27 cellular contexts compared by ENCODE assay signal in the genomic region with DNA sequence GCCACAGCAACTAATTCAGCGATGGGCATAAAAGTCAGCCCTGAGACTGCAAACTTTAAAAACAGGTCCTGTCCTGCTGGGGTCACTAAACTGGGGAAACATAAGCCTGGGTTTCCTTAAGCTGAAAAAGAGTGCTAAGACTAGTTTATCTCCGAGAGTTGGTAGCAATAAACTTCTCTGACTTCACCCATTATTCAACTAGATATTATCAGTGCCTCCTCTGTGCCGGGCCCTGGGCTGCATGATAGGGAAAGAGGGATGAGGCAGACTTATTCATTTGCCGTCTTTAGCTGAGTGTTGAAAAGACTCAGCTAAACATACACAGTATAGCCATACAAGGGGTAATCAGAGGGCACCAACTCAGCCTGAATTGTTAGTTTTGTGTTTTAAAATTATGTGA.
"Had no signal": no experiment of that assay in that cellular context is flagged by ENCODE, and none has a peak within 500 bp of the region (broad histone marks: within the 10 kb centered on the region; RNA-seq: fewer than 3 reads in every experiment).

No MANE protein-coding gene starts in this region.

- H3K4me2 ChIP-seq: SK-N-SH had no signal

- H3K27ac ChIP-seq: brain microvascular endothelial cell, SJCRH30, WERI-Rb-1 had no signal

- H3K27me3 ChIP-seq: brain microvascular endothelial cell, MG63, SJCRH30 had no signal

- H3K9me3 ChIP-seq: MG63, SJCRH30, SK-N-SH had no signal

- H3K27ac Mint-ChIP-seq: activated CD8-positive, alpha-beta memory T cell treated with anti-CD3 and anti-CD28 coated beads, Interleukin-2, amount 10 ng/mL, durations not matched to agents 7 days and 5 days; activated naive CD4-positive, alpha-beta T cell treated with anti-CD3 and anti-CD28 coated beads for 36 hours; activated naive CD8-positive, alpha-beta T cell; activated T-helper 1 cell treated with anti-CD3 and anti-CD28 coated beads, Interleukin-12 subunit alpha, Interleukin-12 subunit beta, Interleukin-2, Interleukin-4 antibody, amounts not matched to agents 30 ng/mL and 10 ng/mL and 1 ng/mL, durations not matched to agents 14 hours and 24 hours and 36 hours had no signal

- H3K4me1 ChIP-seq: SJCRH30 had no signal

- H3K9me3 Mint-ChIP-seq: activated naive CD4-positive, alpha-beta T cell treated with anti-CD3 and anti-CD28 coated beads for 36 hours; activated T-cell treated with anti-CD3 and anti-CD28 coated beads, Interleukin-2, amount 50 U/mL, for 24 hours; activated T-helper 1 cell treated with anti-CD3 and anti-CD28 coated beads, Interleukin-12 subunit alpha, Interleukin-12 subunit beta, Interleukin-2, Interleukin-4 antibody, amounts not matched to agents 30 ng/mL and 10 ng/mL and 1 ng/mL, durations not matched to agents 14 hours and 24 hours and 36 hours; IgD-negative memory B cell had no signal

- ATAC-seq: activated CD4-positive, CD25-positive, alpha-beta regulatory T cell treated with anti-CD3 and anti-CD28 coated beads, Interleukin-2, amount 50 U/mL, for 24 hours; activated CD8-positive, alpha-beta memory T cell treated with anti-CD3 and anti-CD28 coated beads, Interleukin-2, amount 10 ng/mL, durations not matched to agents 7 days and 5 days; Panc1 had no signal

- H3K27me3 Mint-ChIP-seq: activated CD8-positive, alpha-beta memory T cell treated with anti-CD3 and anti-CD28 coated beads, Interleukin-2, amount 10 ng/mL, durations not matched to agents 7 days and 5 days; activated naive CD8-positive, alpha-beta T cell; activated T-cell treated with anti-CD3 and anti-CD28 coated beads, Interleukin-2, amount 50 U/mL, for 24 hours; IgD-negative memory B cell had no signal

- H3K4me3 ChIP-seq: MG63, SJCRH30 had no signal

- H3K9ac ChIP-seq: SK-N-SH had no signal

- H3K4me3 Mint-ChIP-seq: activated CD8-positive, alpha-beta memory T cell treated with anti-CD3 and anti-CD28 coated beads, Interleukin-2, amount 10 ng/mL, durations not matched to agents 7 days and 5 days; activated naive CD4-positive, alpha-beta T cell treated with anti-CD3 and anti-CD28 coated beads for 36 hours; activated naive CD8-positive, alpha-beta T cell; activated T-cell treated with anti-CD3 and anti-CD28 coated beads, Interleukin-2, amount 50 U/mL, for 24 hours; activated T-helper 1 cell treated with anti-CD3 and anti-CD28 coated beads, Interleukin-12 subunit alpha, Interleukin-12 subunit beta, Interleukin-2, Interleukin-4 antibody, amounts not matched to agents 30 ng/mL and 10 ng/mL and 1 ng/mL, durations not matched to agents 14 hours and 24 hours and 36 hours; IgD-negative memory B cell had no signal

- DNase-seq: activated CD4-positive, alpha-beta T cell treated with anti-CD3 and anti-CD28 coated beads for 4 hours; activated CD8-positive, alpha-beta memory T cell treated with anti-CD3 and anti-CD28 coated beads, Interleukin-2, amount 10 ng/mL, durations not matched to agents 7 days and 5 days; activated effector memory CD4-positive, alpha-beta T cell treated with anti-CD3 and anti-CD28 coated beads, Interleukin-2, amount 50 U/mL, for 16 hours; activated naive CD4-positive, alpha-beta T cell treated with anti-CD3 and anti-CD28 coated beads for 36 hours; activated T-cell treated with anti-CD3 and anti-CD28 coated beads, Interleukin-2, amount 50 U/mL, for 24 hours; brain microvascular endothelial cell; MG63; MV-4-11; NCI-H1105; NCI-H1436; NCI-H1694 treated with DMSO at 0.1 percent for 48 hours; NCI-H2029 treated with DMSO at 0.1 percent for 48 hours; NCI-H510A treated with DMSO at 0.1 percent for 48 hours; NCI-H69; NK-92 treated with Interleukin-12 subunit alpha and Interleukin-12 subunit beta, amount 100 ng/mL, for 24 hours; OCI-M1; Right ventricle myocardium superior; RPMI8226; SJCRH30; SK-N-SH; T-helper 1 cell; WERI-Rb-1 had no signal
